In the genomic region with DNA sequence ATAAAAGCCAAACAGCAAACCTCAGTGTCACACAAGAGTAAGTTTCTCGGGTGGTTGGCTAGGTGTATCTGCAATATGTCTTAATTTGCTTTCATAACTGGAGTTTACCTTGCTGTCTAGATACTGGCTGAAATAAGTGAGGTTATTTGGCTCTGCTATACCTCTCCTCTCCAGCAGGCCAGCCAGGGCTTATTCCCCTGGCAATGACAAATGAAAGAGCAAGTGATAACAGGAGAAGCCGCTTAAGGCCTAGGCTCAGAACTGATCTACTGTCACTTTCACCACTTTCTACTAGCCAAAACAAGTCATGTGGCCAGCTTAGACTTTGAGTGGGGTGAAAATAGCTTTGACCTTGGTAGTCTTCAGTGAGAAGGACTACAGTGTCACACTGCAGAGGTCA, we compare ENCODE assay signal across 17 cellular contexts. TPM values are rescaled to one million over a fixed set of nuclear protein-coding genes. Genes with fewer than 3 reads are reported as not detected.
DNase-seq lines count a peak whose midpoint lies in the region; ATAC-seq and TF ChIP-seq lines count a peak whose summit lies in the region.
"Had no signal": no experiment of that assay in that cellular context is flagged by ENCODE, and none has a peak within 500 bp of the region (broad histone marks: within the 10 kb centered on the region; RNA-seq: fewer than 3 reads in every experiment).

No MANE protein-coding gene starts in this region.

- ATAC-seq in GM18868 (IDR thresholded peaks at IDR 0.05; ENCODE audit: unreplicated experiment) = peak; percentile 50
- no peak for ATAC-seq in activated CD4-positive, CD25-positive, alpha-beta regulatory T cell treated with anti-CD3 and anti-CD28 coated beads, Interleukin-2, amount 50 U/mL, for 24 hours
- ATAC-seq in PC-3 = no peak

- no peak overlapping the region for H2AFZ ChIP-seq in PC-3 (ENCODE audit: low read length)

- CTCF ChIA-PET in HEK293 (lab: Yijun Ruan, JAX) (no interaction called here), PC-3 (lab: Charles Lee) (no interaction called here)

- no peak overlapping the region for H3K9ac ChIP-seq in PC-3 (ENCODE audit: low read length)

- H3K27me3 ChIP-seq in PC-3 (ENCODE audit: low read length) = no peaks in the 10 kb centered on the region
- no peaks in the 10 kb centered on the region for H3K27me3 ChIP-seq in H7 (ENCODE audit: control insufficient read depth, insufficient read depth, low read length)
- H3K27me3 ChIP-seq: ascending aorta, dorsolateral prefrontal cortex had no signal

- H3K79me2 ChIP-seq in PC-3 (ENCODE audit: low read length) = no peaks in the 10 kb centered on the region

- no peak overlapping the region for H3K4me3 ChIP-seq in HEK293 (ENCODE audit: low read depth, low read length)
- H3K4me3 ChIP-seq in fibroblast of pulmonary artery (replicated peaks; ENCODE audit: low read depth, low read length) = no peak overlapping the region
- H3K4me3 ChIP-seq in PC-3 (ENCODE audit: low read length) = no peak overlapping the region
- H3K4me3 ChIP-seq in H7 (ENCODE audit: insufficient read depth, low read depth, low read length) = no peak overlapping the region
- H3K4me3 ChIP-seq: ascending aorta, dorsolateral prefrontal cortex had no signal

- no peak overlapping the region for H3K4me2 ChIP-seq in PC-3 (ENCODE audit: low read length)

- DNase-seq in NAMALWA (ENCODE audit: low spot score) (peak; percentile 13), fibroblast of pulmonary artery (ENCODE audit: low read depth) (no peak), PC-3 (no peak), H7 (no peak), HPDE6-E6E7 (ENCODE audit: extremely low spot score) (no peak)
- DNase-seq: activated CD4-positive, alpha-beta memory T cell treated with anti-CD3 and anti-CD28 coated beads, Interleukin-2, amount 10 ng/mL, durations not matched to agents 7 days and 5 days; dorsolateral prefrontal cortex; EL; Kasumi-1; NCI-H1694 treated with DMSO at 0.1 percent for 48 hours; NCI-H69 had no signal

- no peaks in the 10 kb centered on the region for H3F3A ChIP-seq in PC-3 (ENCODE audit: low read length, unreplicated experiment)

- H3K9me2 ChIP-seq in PC-3 (replicated peaks; ENCODE audit: low read length) = no peaks in the 10 kb centered on the region

- intact Hi-C loops in PC-3 (cut with micrococcal nuclease) = no loop called here

- no peaks in the 10 kb centered on the region for H3K9me3 ChIP-seq in HEK293 (ENCODE audit: control insufficient read depth, insufficient read depth, low read depth, low read length)
- no peaks in the 10 kb centered on the region for H3K9me3 ChIP-seq in PC-3 (ENCODE audit: low read length)
- H3K9me3 ChIP-seq: ascending aorta had no signal

- no peaks in the 10 kb centered on the region for H3K4me1 ChIP-seq in HEK293 (ENCODE audit: control insufficient read depth, insufficient read depth, low read length)
- H3K4me1 ChIP-seq in PC-3 (ENCODE audit: insufficient read depth, low read length) = peaks cover 20% of the 10 kb centered on the region
- H3K4me1 ChIP-seq: ascending aorta had no signal

- no peaks in the 10 kb centered on the region for H4K20me1 ChIP-seq in PC-3 (ENCODE audit: low read length)

- no peak overlapping the region for H3K27ac ChIP-seq in HEK293 (ENCODE audit: extremely low read depth, low read depth, low read length)
- H3K27ac ChIP-seq in PC-3 (ENCODE audit: low read length) = no peak overlapping the region
- H3K27ac ChIP-seq: ascending aorta, dorsolateral prefrontal cortex had no signal

- BruUV-seq in PC-3 (replicated peaks; lab: Mats Ljungman, UMichigan) = no TSS peak

- TF ChIP-seq CTCF in HEK293 (tag by site-specific recombination; IDR thresholded peaks at IDR 0.05) (no peak), fibroblast of pulmonary artery (IDR thresholded peaks at IDR 0.05; ENCODE audit: low read length, missing control alignments) (peak; percentile 14), PC-3 (conservative IDR thresholded peaks at IDR 0.05; ENCODE audit: low read depth, low read length) (no peak)

- POLR2A ChIA-PET in HEK293 (lab: Yijun Ruan, JAX) (no interaction called here), PC-3 (lab: Charles Lee; ENCODE audit: unreplicated experiment) (no interaction called here)

- H3K36me3 ChIP-seq in HEK293 (ENCODE audit: control insufficient read depth in 2 of 2, insufficient read depth in 1 of 2, low read length in 2 of 2) = no peaks in the 10 kb centered on the region
- H3K36me3 ChIP-seq in PC-3 (ENCODE audit: low read depth, low read length) = peaks cover 4% of the 10 kb centered on the region; the same call in 1 of the 2 replicates
- H3K36me3 ChIP-seq in H7 (replicated peaks; ENCODE audit: control insufficient read depth, insufficient read depth, low read length) = no peaks in the 10 kb centered on the region
- H3K36me3 ChIP-seq: ascending aorta had no signal

TF ChIP-seq in HEK293, 187 proteins besides CTCF, POLR2A, EP300 and RAD21:
- TF ChIP-seq ZXDB (tag by site-specific recombination; IDR thresholded peaks at IDR 0.05) (no peak), PRDM1 (tag by site-specific recombination; IDR thresholded peaks at IDR 0.05) (peak; percentile 73), ZNF2 (tag by site-specific recombination; IDR thresholded peaks at IDR 0.05) (no peak)

RNA-seq across cellular contexts. Expression of gene RPE65, which starts 4.8 kb away (rescaled TPM):
- not detected in 2 replicates for total RNA-seq in PC-3 (2014; rRNA removed)
- not detected in 2 replicates for total RNA-seq in H7 (2014; rRNA removed; shearing (Covaris generic))
- total RNA-seq: activated CD4-positive, alpha-beta memory T cell treated with anti-CD3 and anti-CD28 coated beads, Interleukin-2, amount 10 ng/mL, durations not matched to agents 7 days and 5 days; activated T-helper 2 cell treated with anti-CD3 and anti-CD28 coated beads, Interferon-gamma antibody, Interleukin-2, Interleukin-4, amounts not matched to agents 10 μg/mL and 5 μg/mL and 100 μg/mL, durations not matched to agents 14 hours and 24 hours and 36 hours; ascending aorta; skeletal muscle tissue had no signal

RNA-seq across cellular contexts. Expression of gene DEPDC1, which starts 42.3 kb away (rescaled TPM):
- total RNA-seq in PC-3 (2014; rRNA removed) = 21.0 and 21.6 TPM in 2 replicates
- total RNA-seq in H7 (2014; rRNA removed; shearing (Covaris generic)) = 66.5 and 97.1 TPM in 2 replicates
- total RNA-seq: ascending aorta had no signal
